24 cellular contexts compared by ENCODE assay signal in genomic region chr5:176979669-176980068, GRCh38. TPM values are rescaled to one million over a fixed set of nuclear protein-coding genes. Genes with fewer than 3 reads are reported as not detected.
DNase-seq lines count a peak whose midpoint lies in the region; ATAC-seq and TF ChIP-seq lines count a peak whose summit lies in the region.
"Had no signal": no experiment of that assay in that cellular context is flagged by ENCODE, and none has a peak within 500 bp of the region (broad histone marks: within the 10 kb centered on the region; RNA-seq: fewer than 3 reads in every experiment).

No MANE protein-coding gene starts in this region.

- H3K4me2 ChIP-seq in OCI-LY7 (ENCODE audit: low read length): no peak overlapping the region
- H3K4me2 ChIP-seq: BLaER1, PC-9 had no signal

- no peak overlapping the region for H3K4me3 Mint-ChIP-seq in MCF 10A (ENCODE audit: unreplicated experiment)
- no peak overlapping the region for H3K4me3 Mint-ChIP-seq in natural killer cell
- H3K4me3 Mint-ChIP-seq: CD4-positive, alpha-beta memory T cell; H9 had no signal

- no peaks in the 10 kb centered on the region for H3K9me2 ChIP-seq in OCI-LY7 (ENCODE audit: insufficient read depth, low read length)

- H3K4me3 ChIP-seq in breast epithelium: no peak overlapping the region
- H3K4me3 ChIP-seq in OCI-LY7 (ENCODE audit: low read depth, low read length, poor library complexity, severe bottlenecking): no peak overlapping the region
- H3K4me3 ChIP-seq: BLaER1, GM23248, MG63, PC-9 had no signal

- intact Hi-C loops in MCF 10A (cut with micrococcal nuclease) (no loop called here), breast epithelium (cut with DNase I; ENCODE audit: low total_unique reads) (no loop called here), OCI-LY7 (cut with micrococcal nuclease; ENCODE audit: unreplicated experiment) (no loop called here), natural killer cell (cut with micrococcal nuclease) (no loop called here)

- no peaks in the 10 kb centered on the region for H3K4me1 ChIP-seq in breast epithelium
- H3K4me1 ChIP-seq in OCI-LY7 (ENCODE audit: insufficient read depth, low read length, poor library complexity, severe bottlenecking): peaks cover 9% of the 10 kb centered on the region
- H3K4me1 ChIP-seq: BLaER1 had no signal

- no peaks in the 10 kb centered on the region for H3K9me3 Mint-ChIP-seq in MCF 10A (ENCODE audit: unreplicated experiment)
- H3K9me3 Mint-ChIP-seq in natural killer cell: no peaks in the 10 kb centered on the region

- in situ Hi-C loops in GM13976 (cut with MboI; ENCODE audit: low sequenced_read_pairs, unreplicated experiment): no loop called here

- peaks cover 5% of the 10 kb centered on the region; the same call in 1 of the 2 replicates for H4K20me1 ChIP-seq in OCI-LY7 (ENCODE audit: insufficient read depth, low read length)

- H3K36me3 Mint-ChIP-seq in MCF 10A (ENCODE audit: insufficient read depth, unreplicated experiment) (peaks cover 78% of the 10 kb centered on the region), natural killer cell (peaks cover 21% of the 10 kb centered on the region)

- H3K4me1 Mint-ChIP-seq in MCF 10A (ENCODE audit: insufficient read depth, unreplicated experiment) (peaks cover 6% of the 10 kb centered on the region), natural killer cell (peaks cover 12 to 15% of the 10 kb centered on the region in 2 donors)
- H3K4me1 Mint-ChIP-seq: H9 had no signal

- CTCF ChIA-PET in MCF 10A (lab: Yijun Ruan, JAX): interaction anchor here (0.6 kb wide), 1 partner anchor 22 kb away, joined by 4 read pairs; no protein-coding TSS in a partner anchor
- CTCF ChIA-PET in OCI-LY7 (lab: Charles Lee; ENCODE audit: unreplicated experiment): no interaction called here

- H3K9me3 ChIP-seq in breast epithelium: no peaks in the 10 kb centered on the region
- H3K9me3 ChIP-seq in OCI-LY7 (ENCODE audit: low read length): no peaks in the 10 kb centered on the region
- H3K9me3 ChIP-seq: MG63 had no signal

- TF ChIP-seq CTCF in MCF 10A (IDR thresholded peaks at IDR 0.05; ENCODE audit: unreplicated experiment) (no peak), breast epithelium (IDR thresholded peaks at IDR 0.05) (no peak), GM13976 (IDR thresholded peaks at IDR 0.05; ENCODE audit: borderline replicate concordance, control extremely low read depth, extremely low read depth, insufficient read depth, missing control alignments) (no peak), OCI-LY7 (conservative IDR thresholded peaks at IDR 0.05; ENCODE audit: low read length) (no peak), natural killer cell (IDR thresholded peaks at IDR 0.05) (no peak)

- no peak overlapping the region for H2AFZ ChIP-seq in OCI-LY7 (ENCODE audit: low read length)
- H2AFZ ChIP-seq: GM23248, PC-9 had no signal

- H3K27me3 Mint-ChIP-seq in MCF 10A (ENCODE audit: insufficient read depth, unreplicated experiment): no peaks in the 10 kb centered on the region
- H3K27me3 Mint-ChIP-seq in natural killer cell (ENCODE audit: low read depth in 2 of 2): no peaks in the 10 kb centered on the region
- H3K27me3 Mint-ChIP-seq: CD4-positive, alpha-beta memory T cell had no signal

- no peaks in the 10 kb centered on the region for H3K27me3 ChIP-seq in breast epithelium
- H3K27me3 ChIP-seq: BLaER1, MG63 had no signal

- BruUV-seq in MCF 10A (replicated peaks; lab: Mats Ljungman, UMichigan) (TSS peak; percentile 13), OCI-LY7 (replicated peaks; lab: Mats Ljungman, UMichigan) (TSS peak; percentile 38)

- no peak for ATAC-seq in natural killer cell
- no peak for ATAC-seq in GM21786 (IDR thresholded peaks at IDR 0.05; ENCODE audit: unreplicated experiment)

- no peaks in the 10 kb centered on the region for H3K36me3 ChIP-seq in breast epithelium
- peaks cover 83% of the 10 kb centered on the region for H3K36me3 ChIP-seq in OCI-LY7 (ENCODE audit: insufficient read depth, low read length)

- POLR2A ChIA-PET in MCF 10A (lab: Yijun Ruan, JAX) (interaction anchor here (0.5 to 1.7 kb wide), 3 partner anchors 24 to 59 kb away, joined by 3 to 6 read pairs (median 3); no protein-coding TSS in a partner anchor), OCI-LY7 (lab: Charles Lee) (no interaction called here)

- no peak for TF ChIP-seq POLR2A in breast epithelium (IDR thresholded peaks at IDR 0.05)

- H3K27ac Mint-ChIP-seq in MCF 10A (ENCODE audit: low read depth, unreplicated experiment) (no peak overlapping the region), natural killer cell (peak overlapping the region; percentile 24 to 32)

- H3K79me2 ChIP-seq in OCI-LY7 (ENCODE audit: insufficient read depth, low read depth, low read length): peaks cover 55% of the 10 kb centered on the region

- DNase-seq in MCF 10A (ENCODE audit: unreplicated experiment) (no peak), breast epithelium (ENCODE audit: low spot score in 2 of 2) (no peak), GM13976 (ENCODE audit: low spot score) (peak; percentile 21), OCI-LY7 (ENCODE audit: low spot score) (no peak), natural killer cell (no peak), occipital lobe (lab: John Stamatoyannopoulos, UW) (no peak)
- DNase-seq: ACHN; Calu3; CD4-positive, alpha-beta memory T cell; GM23248; H9; Kasumi-1; MG63; NCI-H1417; NCI-H1694 treated with DMSO at 0.1 percent for 48 hours; NCI-H2081 treated with DMSO at 0.1 percent for 48 hours; NCI-H2171 treated with DMSO at 0.1 percent for 48 hours; NCI-H446; NCI-H526; PC-9; RPMI8226; SHP77 had no signal

- H3K27ac ChIP-seq in breast epithelium (no peak overlapping the region), OCI-LY7 (ENCODE audit: low read depth, low read length, poor library complexity, severe bottlenecking) (no peak overlapping the region)
- H3K27ac ChIP-seq: BLaER1, GM23248, PC-9 had no signal

RNA-seq across cellular contexts. Expression of gene UIMC1, which starts 26.9 kb away (rescaled TPM):
- total RNA-seq in MCF 10A (2022) (79.3 and 96.3 TPM in 2 replicates), breast epithelium (10 to 100 TPM; 27.8 to 61.3 (median 53.1) TPM), OCI-LY7 (2022) (78.5 and 94.1 TPM in 2 replicates), natural killer cell (10 to 100 TPM; 55.1 to 75.7 (median 57.3) TPM), occipital lobe (66.6 TPM)
- total RNA-seq in OCI-LY7 (2014; rRNA removed; shearing (Covaris generic)): 42.7 and 58.4 TPM in 2 replicates

RNA-seq across cellular contexts. Expression of gene ZNF346, which starts 42.8 kb away (rescaled TPM):
- total RNA-seq in MCF 10A (2022) (32.5 and 36.6 TPM in 2 replicates), breast epithelium (10 to 100 TPM; 13.6 to 28.2 (median 19.2) TPM), OCI-LY7 (2022) (39.7 and 42.4 TPM in 2 replicates), natural killer cell (10 to 100 TPM; 20.2 to 27.9 (median 21.6) TPM), occipital lobe (34.5 TPM)
- 31.8 and 36.6 TPM in 2 replicates for total RNA-seq in OCI-LY7 (2014; rRNA removed; shearing (Covaris generic))
